Comparison of ENCODE assay signal across 1 cellular context in genomic region chr6:55668625-55669024, GRCh38.
TF ChIP-seq lines count a peak whose summit lies in the region.

No MANE protein-coding gene starts in this region.

TF ChIP-seq in IMR-90, 13 proteins besides CTCF, POLR2A, EP300 and RAD21 (continued from another document):
- TF ChIP-seq BHLHE40 (IDR thresholded peaks at IDR 0.05; ENCODE audit: low read depth, low read length) = no peak
- no peak for TF ChIP-seq CEBPB (IDR thresholded peaks at IDR 0.05; ENCODE audit: low read depth, low read length)
